Comparison of ENCODE assay signal across 9 cellular contexts in the genomic region with DNA sequence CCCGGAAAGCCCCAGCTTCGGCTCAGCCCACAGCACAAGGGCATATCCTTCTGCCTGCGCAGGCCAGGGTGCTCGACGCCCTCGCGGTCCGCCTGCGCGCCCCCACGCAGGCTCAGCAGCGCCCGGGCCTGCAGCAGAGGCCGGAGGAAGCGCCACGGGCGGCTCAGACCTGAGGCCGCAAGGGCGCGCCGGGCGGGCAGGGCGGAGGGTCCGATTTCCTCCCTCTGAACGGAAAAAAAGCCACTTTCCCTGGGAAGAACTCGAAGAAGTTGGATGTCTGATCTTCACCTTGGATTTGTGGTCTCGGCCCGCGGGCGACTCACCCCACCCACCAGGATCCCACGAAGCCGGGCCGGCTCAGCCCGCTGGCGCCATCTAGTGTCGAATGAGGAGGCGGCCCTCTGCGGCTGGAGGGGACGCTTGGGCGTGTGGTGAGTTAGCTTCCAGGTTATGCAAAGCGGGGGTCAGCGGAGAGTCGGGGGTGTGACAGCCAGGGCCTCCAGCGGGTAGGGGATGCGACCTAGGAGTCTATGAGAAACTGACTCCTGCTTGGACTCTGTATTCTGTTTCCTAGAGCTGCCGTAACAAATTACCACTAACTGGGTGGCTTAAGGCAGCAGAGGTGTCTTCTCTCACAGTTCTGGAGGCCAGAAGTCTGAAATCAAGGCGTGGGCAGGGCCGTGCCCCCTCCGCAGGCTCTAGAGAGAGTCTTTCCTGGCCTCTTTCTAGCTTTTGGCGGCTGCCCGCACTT. TPM values are rescaled to one million over a fixed set of nuclear protein-coding genes. Genes with fewer than 3 reads are reported as not detected.
DNase-seq lines count a peak whose midpoint lies in the region; ATAC-seq and TF ChIP-seq lines count a peak whose summit lies in the region.
"Had no signal": no experiment of that assay in that cellular context is flagged by ENCODE, and none has a peak within 500 bp of the region (broad histone marks: within the 10 kb centered on the region; RNA-seq: fewer than 3 reads in every experiment).

No MANE protein-coding gene starts in this region.

- H3K36me3 ChIP-seq in CD8-positive, alpha-beta memory T cell (ENCODE audit: insufficient read depth, low read length), result no peaks in the 10 kb centered on the region
- H3K36me3 ChIP-seq in fibroblast of lung (ENCODE audit: control insufficient read depth, insufficient read depth, low read length), result no peaks in the 10 kb centered on the region

- H3K9ac ChIP-seq in fibroblast of lung (ENCODE audit: insufficient read depth, low read length), result peak overlapping the region; percentile 48

- H4K20me1 ChIP-seq in fibroblast of lung (ENCODE audit: control insufficient read depth, extremely low read depth, insufficient read depth, low read length), result no peaks in the 10 kb centered on the region

- H3K27me3 ChIP-seq in CD8-positive, alpha-beta memory T cell (ENCODE audit: insufficient read depth, low read length, poor library complexity, severe bottlenecking), result no peaks in the 10 kb centered on the region
- H3K27me3 ChIP-seq in fibroblast of lung (ENCODE audit: control insufficient read depth, insufficient read depth, low read length), result no peaks in the 10 kb centered on the region

- ATAC-seq in GM19438 (IDR thresholded peaks at IDR 0.05; ENCODE audit: low read depth, unreplicated experiment), result peak; percentile 83
- peak; percentile 92 to 95 for ATAC-seq in naive thymus-derived CD8-positive, alpha-beta T cell
- ATAC-seq in stimulated activated naive B cell treated with anti-CD40 and anti-IgM and Interleukin-4, amounts not matched to agents 10 μg/mL and 1 μg/mL and 100 μg/mL, for 72 hours (replicated peaks), result peak; percentile 94 to 96

- no peaks in the 10 kb centered on the region for H3K27me3 Mint-ChIP-seq in CD8-positive, alpha-beta memory T cell
- no peaks in the 10 kb centered on the region for H3K27me3 Mint-ChIP-seq in activated T-helper 1 cell treated with anti-CD3 and anti-CD28 coated beads, Interleukin-12 subunit alpha, Interleukin-12 subunit beta, Interleukin-2, Interleukin-4 antibody, amounts not matched to agents 30 ng/mL and 10 ng/mL and 1 ng/mL, durations not matched to agents 14 hours and 24 hours and 36 hours (ENCODE audit: insufficient read depth)
- peaks cover 0 to 1% (median 0%) of the 10 kb centered on the region in 5 donors for H3K27me3 Mint-ChIP-seq in naive thymus-derived CD8-positive, alpha-beta T cell
- H3K27me3 Mint-ChIP-seq in stimulated activated naive B cell treated with anti-CD40 and anti-IgM and Interleukin-4, amounts not matched to agents 10 μg/mL and 1 μg/mL and 100 μg/mL, for 72 hours, result peaks cover 5 to 6% of the 10 kb centered on the region in 2 donors

- POLR2A ChIA-PET in CD8-positive, alpha-beta memory T cell (lab: Charles Lee), result interaction anchor here (1.4 kb wide), 1 partner anchor 40 kb away, joined by 6 read pairs; the partner anchor contains the start of gene SRSF5
- POLR2A ChIA-PET in naive thymus-derived CD8-positive, alpha-beta T cell (lab: Charles Lee), result interaction anchor here (0.5 to 2.1 kb wide), 3 partner anchors 10 to 1176 kb away, joined by 3 to 12 read pairs (median 3); partner anchors contain the start of gene SRSF5

- H3K4me1 ChIP-seq in CD8-positive, alpha-beta memory T cell (ENCODE audit: insufficient read depth, low read length), result peaks cover 11% of the 10 kb centered on the region
- no peaks in the 10 kb centered on the region for H3K4me1 ChIP-seq in fibroblast of lung (ENCODE audit: control insufficient read depth, extremely low read depth, insufficient read depth, low read length)

- H3K27ac ChIP-seq in CD8-positive, alpha-beta memory T cell (ENCODE audit: low read depth, low read length), result peak overlapping the region; percentile 43
- no peak overlapping the region for H3K27ac ChIP-seq in fibroblast of lung (ENCODE audit: insufficient read depth, low read length)
- H3K27ac ChIP-seq: epithelial cell of prostate had no signal

- peak overlapping the region; percentile 51 for H3K4me3 ChIP-seq in CD8-positive, alpha-beta memory T cell (ENCODE audit: low read length)
- H3K4me3 ChIP-seq in fibroblast of lung (replicated peaks in 1 of 4; ENCODE audit: control extremely low read depth in 1 of 4, insufficient read depth in 1 of 4, low read depth in 3 of 4, low read length in 4 of 4), result peak overlapping the region; percentile 23 to 49 (median 36)

- peak overlapping the region; percentile 51 to 97 (median 88) for H3K27ac Mint-ChIP-seq in CD8-positive, alpha-beta memory T cell
- peak overlapping the region; percentile 74 for H3K27ac Mint-ChIP-seq in activated T-helper 1 cell treated with anti-CD3 and anti-CD28 coated beads, Interleukin-12 subunit alpha, Interleukin-12 subunit beta, Interleukin-2, Interleukin-4 antibody, amounts not matched to agents 30 ng/mL and 10 ng/mL and 1 ng/mL, durations not matched to agents 14 hours and 24 hours and 36 hours
- H3K27ac Mint-ChIP-seq in naive thymus-derived CD8-positive, alpha-beta T cell, result peak overlapping the region in 9 of 10 donors; percentile 15 to 86 (median 65)
- H3K27ac Mint-ChIP-seq in stimulated activated naive B cell treated with anti-CD40 and anti-IgM and Interleukin-4, amounts not matched to agents 10 μg/mL and 1 μg/mL and 100 μg/mL, for 72 hours, result peak overlapping the region; percentile 1

- peak overlapping the region; percentile 62 for H3K4me2 ChIP-seq in fibroblast of lung (ENCODE audit: extremely low read depth, insufficient read depth, low read length)

- intact Hi-C loops in activated T-helper 1 cell treated with anti-CD3 and anti-CD28 coated beads, Interleukin-12 subunit alpha, Interleukin-12 subunit beta, Interleukin-2, Interleukin-4 antibody, amounts not matched to agents 30 ng/mL and 10 ng/mL and 1 ng/mL, durations not matched to agents 14 hours and 24 hours and 36 hours (cut with micrococcal nuclease), result loop anchor here (1.0 to 2.0 kb wide), 7 partner anchors 11 to 142 kb away; partner anchors contain the start of genes SRSF5 and SUSD6

- TF ChIP-seq CTCF in fibroblast of lung (conservative IDR thresholded peaks at IDR 0.05 in 1 of 2, IDR thresholded peaks at IDR 0.05 in 1 of 2; ENCODE audit: low read depth in 1 of 2, low read length in 2 of 2), result peak; percentile 88 to 97

- H3K79me2 ChIP-seq in fibroblast of lung (ENCODE audit: control insufficient read depth, insufficient read depth, low read length), result no peaks in the 10 kb centered on the region

- no peaks in the 10 kb centered on the region for H3K36me3 Mint-ChIP-seq in CD8-positive, alpha-beta memory T cell
- H3K36me3 Mint-ChIP-seq in activated T-helper 1 cell treated with anti-CD3 and anti-CD28 coated beads, Interleukin-12 subunit alpha, Interleukin-12 subunit beta, Interleukin-2, Interleukin-4 antibody, amounts not matched to agents 30 ng/mL and 10 ng/mL and 1 ng/mL, durations not matched to agents 14 hours and 24 hours and 36 hours (ENCODE audit: low read depth), result no peaks in the 10 kb centered on the region
- no peaks in the 10 kb centered on the region for H3K36me3 Mint-ChIP-seq in naive thymus-derived CD8-positive, alpha-beta T cell
- H3K36me3 Mint-ChIP-seq in stimulated activated naive B cell treated with anti-CD40 and anti-IgM and Interleukin-4, amounts not matched to agents 10 μg/mL and 1 μg/mL and 100 μg/mL, for 72 hours, result no peaks in the 10 kb centered on the region

- peak overlapping the region; percentile 80 for H2AFZ ChIP-seq in fibroblast of lung (ENCODE audit: low read length)

- peak overlapping the region; percentile 10 to 87 (median 78) for H3K4me3 Mint-ChIP-seq in CD8-positive, alpha-beta memory T cell
- peak overlapping the region; percentile 72 for H3K4me3 Mint-ChIP-seq in activated T-helper 1 cell treated with anti-CD3 and anti-CD28 coated beads, Interleukin-12 subunit alpha, Interleukin-12 subunit beta, Interleukin-2, Interleukin-4 antibody, amounts not matched to agents 30 ng/mL and 10 ng/mL and 1 ng/mL, durations not matched to agents 14 hours and 24 hours and 36 hours
- peak overlapping the region; percentile 49 to 82 (median 72) for H3K4me3 Mint-ChIP-seq in naive thymus-derived CD8-positive, alpha-beta T cell
- H3K4me3 Mint-ChIP-seq in stimulated activated naive B cell treated with anti-CD40 and anti-IgM and Interleukin-4, amounts not matched to agents 10 μg/mL and 1 μg/mL and 100 μg/mL, for 72 hours, result peak overlapping the region; percentile 73 to 77

- H3K4me1 Mint-ChIP-seq in CD8-positive, alpha-beta memory T cell, result peaks cover 20 to 36% (median 28%) of the 10 kb centered on the region in 3 donors
- H3K4me1 Mint-ChIP-seq in activated T-helper 1 cell treated with anti-CD3 and anti-CD28 coated beads, Interleukin-12 subunit alpha, Interleukin-12 subunit beta, Interleukin-2, Interleukin-4 antibody, amounts not matched to agents 30 ng/mL and 10 ng/mL and 1 ng/mL, durations not matched to agents 14 hours and 24 hours and 36 hours (ENCODE audit: low read depth), result peaks cover 38% of the 10 kb centered on the region
- H3K4me1 Mint-ChIP-seq in naive thymus-derived CD8-positive, alpha-beta T cell, result peaks cover 3 to 29% (median 10%) of the 10 kb centered on the region in 4 donors
- peaks cover 8 to 11% of the 10 kb centered on the region in 2 donors for H3K4me1 Mint-ChIP-seq in stimulated activated naive B cell treated with anti-CD40 and anti-IgM and Interleukin-4, amounts not matched to agents 10 μg/mL and 1 μg/mL and 100 μg/mL, for 72 hours

- no peaks in the 10 kb centered on the region for H3K9me3 Mint-ChIP-seq in CD8-positive, alpha-beta memory T cell
- no peaks in the 10 kb centered on the region for H3K9me3 Mint-ChIP-seq in activated T-helper 1 cell treated with anti-CD3 and anti-CD28 coated beads, Interleukin-12 subunit alpha, Interleukin-12 subunit beta, Interleukin-2, Interleukin-4 antibody, amounts not matched to agents 30 ng/mL and 10 ng/mL and 1 ng/mL, durations not matched to agents 14 hours and 24 hours and 36 hours
- no peaks in the 10 kb centered on the region for H3K9me3 Mint-ChIP-seq in naive thymus-derived CD8-positive, alpha-beta T cell
- H3K9me3 Mint-ChIP-seq in stimulated activated naive B cell treated with anti-CD40 and anti-IgM and Interleukin-4, amounts not matched to agents 10 μg/mL and 1 μg/mL and 100 μg/mL, for 72 hours, result no peaks in the 10 kb centered on the region

- CTCF ChIA-PET in CD8-positive, alpha-beta memory T cell (lab: Charles Lee), result interaction anchor here (0.6 to 3.6 kb wide), 37 partner anchors 9 to 155 kb away, joined by 3 to 50 read pairs (median 4); partner anchors contain the start of genes SRSF5 and SUSD6

- peak; percentile 76 to 83 (median 78) for DNase-seq in CD8-positive, alpha-beta memory T cell
- peak; percentile 66 for DNase-seq in HT1080 (ENCODE audit: low read depth)
- DNase-seq in OCI-M1 (lab: John Stamatoyannopoulos, UW), result peak; percentile 81
- DNase-seq in activated T-helper 1 cell treated with anti-CD3 and anti-CD28 coated beads, Interleukin-12 subunit alpha, Interleukin-12 subunit beta, Interleukin-2, Interleukin-4 antibody, amounts not matched to agents 30 ng/mL and 10 ng/mL and 1 ng/mL, durations not matched to agents 14 hours and 24 hours and 36 hours (ENCODE audit: low spot score), result peak; percentile 76
- peak; percentile 57 to 65 for DNase-seq in fibroblast of lung (ENCODE audit: low read depth in 2 of 2)
- peak; percentile 65 to 90 (median 82) for DNase-seq in naive thymus-derived CD8-positive, alpha-beta T cell
- DNase-seq in stimulated activated naive B cell treated with anti-CD40 and anti-IgM and Interleukin-4, amounts not matched to agents 10 μg/mL and 1 μg/mL and 100 μg/mL, for 72 hours, result peak; percentile 70

- H3K9me3 ChIP-seq in CD8-positive, alpha-beta memory T cell (ENCODE audit: low read length), result no peaks in the 10 kb centered on the region
- H3K9me3 ChIP-seq in fibroblast of lung (ENCODE audit: control insufficient read depth, insufficient read depth, low read depth, low read length), result no peaks in the 10 kb centered on the region

RNA-seq across cellular contexts. Expression of gene SRSF5, which starts 40.0 kb away (rescaled TPM):
- 100 to 1,000 TPM; 291 to 307 TPM for total RNA-seq in CD8-positive, alpha-beta memory T cell
- 1,226 TPM for polyA plus RNA-seq in CD8-positive, alpha-beta memory T cell
- 120 and 191 TPM in 2 replicates for total RNA-seq in HT1080 (2014; rRNA removed; shearing (Covaris generic))
- 224 TPM in 2 replicates for polyA plus RNA-seq in HT1080 (2015; cell fraction: cytosol; rRNA removed)
- polyA plus RNA-seq in HT1080 (2015; cell fraction: nucleus; rRNA removed), result 1,094 and 1,109 TPM in 2 replicates
- total RNA-seq in activated T-helper 1 cell treated with anti-CD3 and anti-CD28 coated beads, Interleukin-12 subunit alpha, Interleukin-12 subunit beta, Interleukin-2, Interleukin-4 antibody, amounts not matched to agents 30 ng/mL and 10 ng/mL and 1 ng/mL, durations not matched to agents 14 hours and 24 hours and 36 hours, result 304 and 311 TPM in 2 replicates
- 125 and 141 TPM in 2 replicates for total RNA-seq in fibroblast of lung
- polyA plus RNA-seq in fibroblast of lung, result 283 and 299 TPM in 2 replicates
- 199 and 210 TPM in 2 replicates for polyA plus RNA-seq in fibroblast of lung (2012)
- polyA minus RNA-seq in fibroblast of lung (ENCODE audit: low replicate concordance), result 48.3 and 63.9 TPM in 2 replicates
- 1,000 to 10,000 TPM; 1,187 to 1,211 TPM for total RNA-seq in naive thymus-derived CD8-positive, alpha-beta T cell
- polyA plus RNA-seq in naive thymus-derived CD8-positive, alpha-beta T cell, result 1,000 to 10,000 TPM; 1,279 to 1,496 (median 1,446) TPM

Comparison
In these comparisons a context has a peak if more than half of its experiments do, and no peak if none do; other contexts are left out.
1. H3K27ac Mint-ChIP-seq: peak in every context shown above with its lines; median percentile 88 in CD8-positive, alpha-beta memory T cell; 74 in activated T-helper 1 cell treated with anti-CD3 and anti-CD28 coated beads, Interleukin-12 subunit alpha, Interleukin-12 subunit beta, Interleukin-2, Interleukin-4 antibody, amounts not matched to agents 30 ng/mL and 10 ng/mL and 1 ng/mL, durations not matched to agents 14 hours and 24 hours and 36 hours; 65 in naive thymus-derived CD8-positive, alpha-beta T cell; 1 in stimulated activated naive B cell treated with anti-CD40 and anti-IgM and Interleukin-4, amounts not matched to agents 10 μg/mL and 1 μg/mL and 100 μg/mL, for 72 hours.